ENCODE assay signal across 8 cellular contexts in genomic region chr21:45541221-45542039, GRCh38. TPM values are rescaled to one million over a fixed set of nuclear protein-coding genes. Genes with fewer than 3 reads are reported as not detected.
DNase-seq lines count a peak whose midpoint lies in the region; ATAC-seq and TF ChIP-seq lines count a peak whose summit lies in the region.

No MANE protein-coding gene starts in this region.

- no peak overlapping the region for H3K27ac ChIP-seq in ascending aorta
- peak overlapping the region in 2 of 4 donors; percentile 18 to 68 for H3K27ac ChIP-seq in gastrocnemius medialis

- no peaks in the 10 kb centered on the region for H3K36me3 Mint-ChIP-seq in T-helper 1 cell treated with Interleukin-12 subunit alpha and Interleukin-12 subunit beta and Interleukin-4 antibody, amounts not matched to agents 30 μg/mL and 1 μg/mL, for 36 hours (ENCODE audit: low read depth)

- H3K27me3 Mint-ChIP-seq in T-helper 1 cell treated with Interleukin-12 subunit alpha and Interleukin-12 subunit beta and Interleukin-4 antibody, amounts not matched to agents 30 μg/mL and 1 μg/mL, for 36 hours (ENCODE audit: low read depth) = no peaks in the 10 kb centered on the region

- no peak for TF ChIP-seq CTCF in ascending aorta (IDR thresholded peaks at IDR 0.05)
- no peak for TF ChIP-seq CTCF in gastrocnemius medialis (IDR thresholded peaks at IDR 0.05 in 4 of 5, conservative IDR thresholded peaks at IDR 0.05 in 1 of 5)

- peak; percentile 75 for DNase-seq in NCI-H82 (lab: John Stamatoyannopoulos, UW)
- DNase-seq in NCI-H82 treated with DMSO at 0.1 percent for 48 hours (lab: John Stamatoyannopoulos, UW; ENCODE audit: unreplicated experiment) = no peak
- DNase-seq in Jurkat, Clone E6-1 (ENCODE audit: low read depth, low spot score) = peak; percentile 69
- peak in 1 of 2 donors; percentile 83 for DNase-seq in ascending aorta (ENCODE audit: low spot score in 2 of 2)
- peak in 28 of 51 donors; percentile 38 to 79 (median 60) for DNase-seq in hypothalamus (lab: John Stamatoyannopoulos, UW)
- peak; percentile 36 to 49 for DNase-seq in gastrocnemius medialis

- peak overlapping the region; percentile 76 for H3K27ac Mint-ChIP-seq in T-helper 1 cell treated with Interleukin-12 subunit alpha and Interleukin-12 subunit beta and Interleukin-4 antibody, amounts not matched to agents 30 μg/mL and 1 μg/mL, for 36 hours

- intact Hi-C loops in ascending aorta (cut with DNase I) (no loop called here), gastrocnemius medialis (cut with DNase I; ENCODE audit: low total_unique reads) (no loop called here)

- peak overlapping the region; percentile 89 for H3K4me3 ChIP-seq in Jurkat, Clone E6-1 (ENCODE audit: low read length)
- H3K4me3 ChIP-seq in ascending aorta = peak overlapping the region; percentile 92
- H3K4me3 ChIP-seq in gastrocnemius medialis = peak overlapping the region; percentile 49 to 76 (median 62)

- H3K9me3 ChIP-seq in ascending aorta = no peaks in the 10 kb centered on the region
- no peaks in the 10 kb centered on the region for H3K9me3 ChIP-seq in gastrocnemius medialis

- peak overlapping the region; percentile 75 for H3K4me3 Mint-ChIP-seq in T-helper 1 cell treated with Interleukin-12 subunit alpha and Interleukin-12 subunit beta and Interleukin-4 antibody, amounts not matched to agents 30 μg/mL and 1 μg/mL, for 36 hours

- no peaks in the 10 kb centered on the region for H3K9me3 Mint-ChIP-seq in T-helper 1 cell treated with Interleukin-12 subunit alpha and Interleukin-12 subunit beta and Interleukin-4 antibody, amounts not matched to agents 30 μg/mL and 1 μg/mL, for 36 hours

- TF ChIP-seq POLR2A in gastrocnemius medialis (IDR thresholded peaks at IDR 0.05) = no peak

- in situ Hi-C loops in gastrocnemius medialis (cut with MboI; ENCODE audit: low sequenced_read_pairs in 4 of 4) = no loop called here

- H3K27me3 ChIP-seq in ascending aorta (no peaks in the 10 kb centered on the region), gastrocnemius medialis (no peaks in the 10 kb centered on the region)

- ATAC-seq in gastrocnemius medialis (peak; percentile 39 to 47), GM18520 (IDR thresholded peaks at IDR 0.05; ENCODE audit: unreplicated experiment) (no peak)

- H3K4me1 Mint-ChIP-seq in T-helper 1 cell treated with Interleukin-12 subunit alpha and Interleukin-12 subunit beta and Interleukin-4 antibody, amounts not matched to agents 30 μg/mL and 1 μg/mL, for 36 hours (ENCODE audit: low read depth) = peaks cover 13% of the 10 kb centered on the region

- peaks cover 0 to 12% of the 10 kb centered on the region in 2 donors for H3K4me1 ChIP-seq in ascending aorta
- peaks cover 0 to 3% of the 10 kb centered on the region in 2 donors for H3K4me1 ChIP-seq in gastrocnemius medialis

- H3K36me3 ChIP-seq in ascending aorta (no peaks in the 10 kb centered on the region), gastrocnemius medialis (no peaks in the 10 kb centered on the region)

RNA-seq across cellular contexts. Expression of gene SLC19A1, which starts 0.8 kb away (rescaled TPM):
- polyA plus RNA-seq in Jurkat, Clone E6-1 (2012; ENCODE audit: insufficient read depth, insufficient read length) = 36.5 TPM
- 8.4 TPM for total RNA-seq in ascending aorta
- total RNA-seq in gastrocnemius medialis = 1 to 10 TPM; 1.8 to 9.6 (median 2.1) TPM
